Comparison of ENCODE assay signal across 9 cellular contexts in the genomic region with DNA sequence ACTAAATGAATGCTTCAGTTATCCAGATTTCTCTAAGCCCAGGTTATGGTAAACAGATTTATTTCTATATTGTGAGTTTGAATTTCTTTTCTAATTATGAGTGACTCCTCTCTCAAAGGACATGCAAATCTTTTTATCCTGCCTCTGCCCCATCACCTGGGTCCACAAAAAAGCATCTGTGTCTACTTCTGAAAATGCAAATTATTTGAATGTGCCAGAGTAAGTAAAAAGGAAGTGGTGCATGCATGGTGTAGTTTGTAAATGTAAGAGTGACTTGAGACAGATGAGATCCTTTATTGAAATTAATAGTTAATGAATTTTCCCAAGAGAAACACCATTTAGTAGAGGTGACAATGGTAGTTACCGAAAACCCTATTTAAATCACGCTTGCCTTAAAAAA. TPM values are rescaled to one million over a fixed set of nuclear protein-coding genes. Genes with fewer than 3 reads are reported as not detected.
DNase-seq lines count a peak whose midpoint lies in the region; ATAC-seq and TF ChIP-seq lines count a peak whose summit lies in the region.
"Had no signal": no experiment of that assay in that cellular context is flagged by ENCODE, and none has a peak within 500 bp of the region (broad histone marks: within the 10 kb centered on the region; RNA-seq: fewer than 3 reads in every experiment).

No MANE protein-coding gene starts in this region.

- H3K4me1 Mint-ChIP-seq in natural killer cell = peaks cover 84 to 85% of the 10 kb centered on the region in 2 donors

- no peak for TF ChIP-seq CTCF in natural killer cell (IDR thresholded peaks at IDR 0.05)
- TF ChIP-seq CTCF in tibial artery (IDR thresholded peaks at IDR 0.05) = no peak

- in situ Hi-C loops in G401 (cut with HindIII; ENCODE audit: low sequenced_read_pairs) = no loop called here

- peaks cover 0 to 2% of the 10 kb centered on the region in 2 donors for H3K9me3 Mint-ChIP-seq in natural killer cell

- DNase-seq in natural killer cell (no peak), NCI-H2196 (lab: John Stamatoyannopoulos, UW; ENCODE audit: unreplicated experiment) (no peak), tibial artery (no peak), G401 (ENCODE audit: low spot score) (no peak)
- DNase-seq in stimulated activated CD4-positive, alpha-beta T cell treated with anti-CD3 and anti-CD28 coated beads, Interleukin-1b, Interleukin-23, amount 100 ng/mL, for 48 hours = no peak
- DNase-seq: foreskin fibroblast had no signal

- no peak overlapping the region for H3K4me3 ChIP-seq in tibial artery

- H3K27ac Mint-ChIP-seq in natural killer cell = peak overlapping the region in 1 of 2 donors; percentile 96

- H3K36me3 Mint-ChIP-seq in natural killer cell = no peaks in the 10 kb centered on the region

- H3K4me1 ChIP-seq in tibial artery = no peaks in the 10 kb centered on the region

- H3K36me3 ChIP-seq in tibial artery = no peaks in the 10 kb centered on the region

- intact Hi-C loops in natural killer cell (cut with micrococcal nuclease) (no loop called here), tibial artery (cut with DNase I; ENCODE audit: low total_unique reads) (no loop called here)

- H3K27ac ChIP-seq in tibial artery = no peak overlapping the region

- no peaks in the 10 kb centered on the region for H3K27me3 ChIP-seq in tibial artery

- no peaks in the 10 kb centered on the region for H3K9me3 ChIP-seq in tibial artery

- no peaks in the 10 kb centered on the region for H3K27me3 Mint-ChIP-seq in natural killer cell (ENCODE audit: low read depth in 2 of 2)

- ATAC-seq in GM19025 (IDR thresholded peaks at IDR 0.05; ENCODE audit: low read depth, unreplicated experiment) = peak; percentile 47
- peak; percentile 63 for ATAC-seq in HG02588 (IDR thresholded peaks at IDR 0.05; ENCODE audit: unreplicated experiment)
- peak; percentile 61 for ATAC-seq in HG03432 (IDR thresholded peaks at IDR 0.05; ENCODE audit: unreplicated experiment)
- ATAC-seq in natural killer cell = no peak

- H3K4me3 Mint-ChIP-seq in natural killer cell = peak overlapping the region; percentile 25

RNA-seq across cellular contexts. Expression of gene MCTP2, which starts 26.9 kb away (rescaled TPM):
- total RNA-seq in natural killer cell = 100 to 1,000 TPM; 235 to 312 (median 261) TPM
- not detected in 2 replicates for total RNA-seq in G401 (2014; rRNA removed; shearing (Covaris generic))

Comparison
In these comparisons a context has a peak if more than half of its experiments do, and no peak if none do; other contexts are left out.
1. ATAC-seq: peak in GM19025 (single experiment), HG02588 (single experiment) and HG03432 (single experiment); none in natural killer cell (0 of 3).
2. RNA of gene MCTP2, which starts 26.9 kb away (total RNA-seq): 235 to 312 TPM in natural killer cell; not detected in G401; every median in the first group is over 100 times any median in the second.